In the genomic region with DNA sequence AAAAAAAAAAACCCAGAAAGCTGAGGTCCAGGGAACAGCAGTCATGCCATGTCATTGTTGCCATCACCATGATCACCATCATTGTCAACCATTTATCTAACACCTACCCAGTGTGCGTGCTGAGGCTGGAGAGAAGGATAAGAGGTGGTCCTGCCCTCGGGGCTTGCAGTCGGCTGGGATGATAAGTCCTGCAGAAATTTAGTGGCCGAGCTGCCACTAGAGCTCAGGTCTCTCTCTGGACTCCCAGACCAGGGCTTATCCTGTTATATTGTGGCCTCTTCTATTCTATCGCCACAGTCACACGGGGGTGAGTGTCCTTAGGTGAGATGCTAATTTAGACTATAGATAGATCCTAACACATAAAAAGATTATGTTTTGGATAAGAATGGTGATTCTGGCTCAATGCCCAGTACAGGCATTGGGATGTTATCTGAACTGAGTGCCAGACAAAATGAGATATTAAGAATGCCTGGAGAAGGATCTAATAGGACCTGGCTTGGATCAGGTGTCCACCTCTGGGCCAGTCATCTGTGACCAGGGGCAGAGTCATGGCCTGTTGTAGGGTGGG, we compare ENCODE assay signal across 17 cellular contexts.
"Had no signal": no experiment of that assay in that cellular context is flagged by ENCODE, and none has a peak within 500 bp of the region (broad histone marks: within the 10 kb centered on the region; RNA-seq: fewer than 3 reads in every experiment).

No MANE protein-coding gene starts in this region.

- H3K27me3 ChIP-seq: adrenal gland, body of pancreas, heart left ventricle, pancreas, transverse colon, vagina had no signal

- H3K9me3 ChIP-seq: adrenal gland, body of pancreas, heart left ventricle, lower lobe of right lung, pancreas, transverse colon, vagina had no signal

- H3K27ac ChIP-seq: adrenal gland, body of pancreas, heart left ventricle, lower lobe of right lung, pancreas, transverse colon, vagina had no signal

- H3K4me1 Mint-ChIP-seq: activated naive CD4-positive, alpha-beta T cell treated with anti-CD3 and anti-CD28 coated beads, Interleukin-2, amount 50 U/mL, for 24 hours had no signal

- H3K36me3 ChIP-seq: adrenal gland, heart left ventricle, lower lobe of right lung, pancreas, transverse colon, vagina had no signal

- H3K4me1 ChIP-seq: adrenal gland, lower lobe of right lung had no signal

- H3K27me3 Mint-ChIP-seq: activated naive CD4-positive, alpha-beta T cell treated with anti-CD3 and anti-CD28 coated beads, Interleukin-2, amount 50 U/mL, for 24 hours had no signal

- H3K27ac Mint-ChIP-seq: activated naive CD4-positive, alpha-beta T cell treated with anti-CD3 and anti-CD28 coated beads, Interleukin-2, amount 50 U/mL, for 24 hours; dendritic cell treated with granulocyte-macrophage colony-stimulating factor and Interleukin-4, amounts not matched to agents 40 ng/mL and 50 ng/mL, for 4 days; immature natural killer cell; mesothelial cell of epicardium had no signal

- FAIRE-seq: frontal cortex, pancreas had no signal

- H3K4me3 ChIP-seq: adrenal gland, body of pancreas, heart left ventricle, lower lobe of right lung, pancreas, transverse colon, vagina had no signal

- DNase-seq: adrenal gland; body of pancreas; effector memory CD4-positive, alpha-beta T cell; heart left ventricle; immature natural killer cell; left colon; lower lobe of right lung; pancreas; stimulated activated naive CD8-positive, alpha-beta T cell treated with anti-CD3 and anti-CD28 coated beads, Interleukin-15, Interleukin-2, amounts not matched to agents 100 U/mL and 50 U/mL, for 24 hours; transverse colon had no signal

- H3K36me3 Mint-ChIP-seq: activated naive CD4-positive, alpha-beta T cell treated with anti-CD3 and anti-CD28 coated beads, Interleukin-2, amount 50 U/mL, for 24 hours; immature natural killer cell; mesothelial cell of epicardium had no signal

- H3K4me3 Mint-ChIP-seq: activated naive CD4-positive, alpha-beta T cell treated with anti-CD3 and anti-CD28 coated beads, Interleukin-2, amount 50 U/mL, for 24 hours; dendritic cell treated with granulocyte-macrophage colony-stimulating factor and Interleukin-4, amounts not matched to agents 40 ng/mL and 50 ng/mL, for 4 days; immature natural killer cell; mesothelial cell of epicardium; neural crest cell had no signal

- H3K9me3 Mint-ChIP-seq: activated naive CD4-positive, alpha-beta T cell treated with anti-CD3 and anti-CD28 coated beads, Interleukin-2, amount 50 U/mL, for 24 hours; immature natural killer cell; neural crest cell had no signal

- ATAC-seq: body of pancreas; heart left ventricle; left colon; lower lobe of right lung; pancreas; sciatic nerve; stimulated activated naive CD8-positive, alpha-beta T cell treated with anti-CD3 and anti-CD28 coated beads, Interleukin-15, Interleukin-2, amounts not matched to agents 100 U/mL and 50 U/mL, for 24 hours had no signal
